In the genomic region with DNA sequence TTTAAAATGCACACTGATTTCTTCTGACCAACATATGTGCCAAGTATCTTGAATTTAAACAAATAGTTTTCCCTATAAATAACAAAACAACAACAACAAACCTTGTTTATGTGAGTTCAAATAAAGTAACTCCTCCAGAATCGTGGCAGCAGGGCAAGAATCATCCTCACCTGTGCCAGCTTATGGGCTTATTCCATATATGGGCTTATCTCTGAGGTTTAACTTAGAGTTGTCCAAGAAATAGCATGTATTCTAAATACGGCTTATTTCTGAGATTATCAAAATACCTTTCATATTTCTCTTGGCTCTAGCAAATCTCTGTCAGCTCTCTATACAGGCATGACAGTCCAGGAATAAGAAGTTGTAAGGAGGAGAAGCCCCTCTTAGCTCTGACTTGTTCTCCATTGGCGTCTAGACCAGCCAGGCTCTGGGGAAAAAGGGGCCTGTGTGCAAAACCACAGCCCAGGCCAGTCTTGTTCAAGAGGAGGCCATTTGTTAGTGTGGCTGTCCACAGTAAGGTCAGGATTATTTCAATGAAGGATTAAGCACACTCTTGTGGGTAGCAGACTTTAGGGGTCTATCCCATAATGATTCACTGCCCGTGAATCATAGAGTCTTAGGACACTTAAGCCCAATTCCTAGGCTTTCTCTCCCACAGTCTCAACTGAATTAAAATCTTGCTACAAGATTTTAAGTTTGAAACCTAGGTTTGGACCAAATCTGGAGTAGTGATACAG, we compare ENCODE assay signal across 2 cellular contexts.
TF ChIP-seq lines count a peak whose summit lies in the region.

No MANE protein-coding gene starts in this region.

TF ChIP-seq in WTC11, 78 proteins besides CTCF, POLR2A, EP300 and RAD21:
- no peak for TF ChIP-seq NFATC4 (CRISPR knock-in tag; IDR thresholded peaks at IDR 0.05)
- no peak for TF ChIP-seq FOXP1 (CRISPR knock-in tag; IDR thresholded peaks at IDR 0.05; ENCODE audit: borderline replicate concordance)

TF ChIP-seq in H1, 55 proteins besides CTCF, POLR2A, EP300 and RAD21:
- TF ChIP-seq RNF2 (IDR thresholded peaks at IDR 0.05; ENCODE audit: borderline replicate concordance, low read depth, low read length, missing control alignments, poor library complexity, severe bottlenecking) = no peak
- peak; percentile 28; the same call in 1 of the 2 replicates for TF ChIP-seq SRF (IDR thresholded peaks at IDR 0.05; ENCODE audit: low read depth, low read length)
